ENCODE assay signal across 1 cellular context in genomic region chr7:76352193-76352592, GRCh38.
TF ChIP-seq lines count a peak whose summit lies in the region.

No MANE protein-coding gene starts in this region.

TF ChIP-seq in HepG2, 621 proteins besides CTCF, POLR2A, EP300 and RAD21:
- no peak for TF ChIP-seq ZNF598 (CRISPR knock-in tag; IDR thresholded peaks at IDR 0.05; ENCODE audit: borderline replicate concordance)
- TF ChIP-seq FOXO1 (CRISPR knock-in tag; IDR thresholded peaks at IDR 0.05), result no peak
- TF ChIP-seq RARA (CRISPR knock-in tag; IDR thresholded peaks at IDR 0.05), result no peak
- no peak for TF ChIP-seq TERF1 (CRISPR knock-in tag; IDR thresholded peaks at IDR 0.05)
- TF ChIP-seq ZNF768 (CRISPR knock-in tag; IDR thresholded peaks at IDR 0.05), result no peak
- TF ChIP-seq MAFF (IDR thresholded peaks at IDR 0.05; ENCODE audit: low read depth, low read length), result no peak
- TF ChIP-seq ZNF589 (CRISPR knock-in tag; conservative IDR thresholded peaks at IDR 0.05), result no peak
- no peak for TF ChIP-seq HIC2 (CRISPR knock-in tag; IDR thresholded peaks at IDR 0.05; ENCODE audit: low read depth)
- TF ChIP-seq ZNF446 (CRISPR knock-in tag; IDR thresholded peaks at IDR 0.05), result no peak
- TF ChIP-seq EZH2 (conservative IDR thresholded peaks at IDR 0.05; ENCODE audit: low read depth, low read length), result no peak
- no peak for TF ChIP-seq ZBTB4 (CRISPR knock-in tag; IDR thresholded peaks at IDR 0.05; ENCODE audit: borderline replicate concordance)
- TF ChIP-seq UBTF (CRISPR knock-in tag; IDR thresholded peaks at IDR 0.05), result no peak
- no peak for TF ChIP-seq ARID2 (CRISPR knock-in tag; IDR thresholded peaks at IDR 0.05; ENCODE audit: borderline replicate concordance)
- TF ChIP-seq RFX3 (CRISPR knock-in tag; IDR thresholded peaks at IDR 0.05), result no peak
- TF ChIP-seq ZNF235 (CRISPR knock-in tag; IDR thresholded peaks at IDR 0.05; ENCODE audit: borderline replicate concordance), result no peak
- no peak for TF ChIP-seq NPAS2 (CRISPR knock-in tag; IDR thresholded peaks at IDR 0.05; ENCODE audit: borderline replicate concordance)
- TF ChIP-seq BCLAF1 (IDR thresholded peaks at IDR 0.05), result no peak
TF ChIP-seq in HepG2: peak in this region for 0.
